In genomic region chr3:18237251-18238005, GRCh38 we compare ENCODE assay signal across 10 cellular contexts.
DNase-seq lines count a peak whose midpoint lies in the region; ATAC-seq and TF ChIP-seq lines count a peak whose summit lies in the region.
"Had no signal": no experiment of that assay in that cellular context is flagged by ENCODE, and none has a peak within 500 bp of the region (broad histone marks: within the 10 kb centered on the region; RNA-seq: fewer than 3 reads in every experiment).

No MANE protein-coding gene starts in this region.

- no peak for TF ChIP-seq EP300 in suprapubic skin (IDR thresholded peaks at IDR 0.05)

- H3K4me3 ChIP-seq in astrocyte of the spinal cord (ENCODE audit: low read depth, low read length) (no peak overlapping the region), suprapubic skin (no peak overlapping the region)
- H3K4me3 ChIP-seq: skin epidermis had no signal

- no peak for TF ChIP-seq POLR2A in suprapubic skin (IDR thresholded peaks at IDR 0.05)

- no peaks in the 10 kb centered on the region for H3K4me1 ChIP-seq in suprapubic skin

- H3K27me3 ChIP-seq in suprapubic skin: peaks cover 3% of the 10 kb centered on the region

- TF ChIP-seq CTCF in astrocyte of the spinal cord (IDR thresholded peaks at IDR 0.05; ENCODE audit: low read depth, low read length) (no peak), suprapubic skin (IDR thresholded peaks at IDR 0.05) (no peak)

- WGBS in suprapubic skin: 47% methylated on average over 5 of the region's 5 CpGs

- no peaks in the 10 kb centered on the region for H3K9me3 ChIP-seq in suprapubic skin

- no peak overlapping the region for H3K27ac ChIP-seq in suprapubic skin
- no peak overlapping the region for H3K27ac ChIP-seq in substantia nigra (ENCODE audit: low read depth, low read length, poor library complexity, severe bottlenecking)
- H3K27ac ChIP-seq: HL-60 had no signal

- ATAC-seq in GM21367 (IDR thresholded peaks at IDR 0.05; ENCODE audit: unreplicated experiment) (peak; percentile 69), HG03521 (IDR thresholded peaks at IDR 0.05; ENCODE audit: unreplicated experiment) (peak; percentile 71)

- DNase-seq in GM03348 (ENCODE audit: low spot score): peak; percentile 40
- DNase-seq in astrocyte of the spinal cord (ENCODE audit: low read depth, low spot score): peak; percentile 72
- DNase-seq in suprapubic skin (ENCODE audit: low spot score in 2 of 2): no peak
- DNase-seq in substantia nigra (lab: John Stamatoyannopoulos, UW): no peak
- DNase-seq in NCI-H2196 treated with DMSO at 0.1 percent for 48 hours (lab: John Stamatoyannopoulos, UW; ENCODE audit: unreplicated experiment): no peak
- DNase-seq in inferior parietal cortex (ENCODE audit: extremely low spot score): no peak

- H3K36me3 ChIP-seq in suprapubic skin: no peaks in the 10 kb centered on the region

- in situ Hi-C loops in astrocyte of the spinal cord (cut with HindIII; ENCODE audit: low sequenced_read_pairs): no loop called here

Comparison
In these comparisons a context has a peak if more than half of its experiments do, and no peak if none do; other contexts are left out.
1. DNase-seq: peak in GM03348 (single experiment) and astrocyte of the spinal cord (single experiment); none in suprapubic skin (0 of 2), substantia nigra (0 of 49), NCI-H2196 treated with DMSO at 0.1 percent for 48 hours (single experiment) and inferior parietal cortex (single experiment).